1 cellular context compared by ENCODE assay signal in genomic region chr11:83241291-83241946, GRCh38.
TF ChIP-seq lines count a peak whose summit lies in the region.

No MANE protein-coding gene starts in this region.

TF ChIP-seq in IMR-90, 13 proteins besides CTCF, POLR2A, EP300 and RAD21 (continued from another document):
- TF ChIP-seq USF2 (IDR thresholded peaks at IDR 0.05; ENCODE audit: low read depth, low read length) (no peak), MAZ (IDR thresholded peaks at IDR 0.05; ENCODE audit: borderline replicate concordance, low read depth, low read length) (no peak), NFE2L2 (IDR thresholded peaks at IDR 0.05; ENCODE audit: low read depth, low read length) (no peak), BHLHE40 (IDR thresholded peaks at IDR 0.05; ENCODE audit: low read depth, low read length) (peak; percentile 62; the same call in 1 of the 2 replicates), MXI1 (IDR thresholded peaks at IDR 0.05; ENCODE audit: borderline replicate concordance, low read depth, low read length) (no peak), MAFK (IDR thresholded peaks at IDR 0.05; ENCODE audit: low read depth, low read length) (no peak), RCOR1 (IDR thresholded peaks at IDR 0.05; ENCODE audit: insufficient replicate concordance, low read length) (no peak)
